18 cellular contexts compared by ENCODE assay signal in genomic region chr20:50799176-50799889, GRCh38. TPM values are rescaled to one million over a fixed set of nuclear protein-coding genes. Genes with fewer than 3 reads are reported as not detected.
DNase-seq lines count a peak whose midpoint lies in the region; ATAC-seq, FAIRE-seq and TF ChIP-seq lines count a peak whose summit lies in the region.
"Had no signal": no experiment of that assay in that cellular context is flagged by ENCODE, and none has a peak within 500 bp of the region (broad histone marks: within the 10 kb centered on the region; RNA-seq: fewer than 3 reads in every experiment).

No MANE protein-coding gene starts in this region.

- no peaks in the 10 kb centered on the region for H4K20me1 ChIP-seq in K562 (replicated peaks; ENCODE audit: control insufficient read depth, insufficient read depth, low read length)

- TF ChIP-seq CTCF in GM12875 (IDR thresholded peaks at IDR 0.05; ENCODE audit: borderline replicate concordance, insufficient read depth, low read depth, low read length) (no peak), K562 (IDR thresholded peaks at IDR 0.05 in 2 of 3, conservative IDR thresholded peaks at IDR 0.05 in 1 of 3; ENCODE audit: insufficient read depth in 2 of 3, low read depth in 1 of 3, low read length in 3 of 3) (no peak), retinal pigment epithelial cell (conservative IDR thresholded peaks at IDR 0.05; ENCODE audit: low read depth, low read length) (no peak)

- FAIRE-seq in K562 (lab: Jason Lieb, UNC) = peak; percentile 42

- in situ Hi-C loops in K562 (cut with MboI) = loop anchor here (10.0 kb wide), 1 partner anchor 505 kb away; no protein-coding TSS in a partner anchor

- no peaks in the 10 kb centered on the region for H3K27me3 ChIP-seq in H7 (ENCODE audit: control insufficient read depth, insufficient read depth, low read length)
- H3K27me3 ChIP-seq in K562 (ENCODE audit: control insufficient read depth in 2 of 2, insufficient read depth in 2 of 2, low read length in 2 of 2) = peaks cover 4 to 25% of the 10 kb centered on the region in 2 experiments; a peak in 3 of 5 replicates
- H3K27me3 ChIP-seq: transverse colon had no signal

- peaks cover 0 to 13% of the 10 kb centered on the region in 2 experiments; a peak in 3 of 5 replicates for H3K4me1 ChIP-seq in K562 (replicated peaks in 1 of 2; ENCODE audit: control insufficient read depth in 2 of 2, insufficient read depth in 2 of 2, low read length in 2 of 2)

- no peaks in the 10 kb centered on the region for H3K9me3 ChIP-seq in K562 (replicated peaks; ENCODE audit: control insufficient read depth, insufficient read depth, low read depth, low read length)
- H3K9me3 ChIP-seq: heart right ventricle, transverse colon had no signal

- H3K4me2 ChIP-seq in K562 (ENCODE audit: insufficient read depth, low read length) = no peak overlapping the region

- H3K9ac ChIP-seq in K562 (ENCODE audit: insufficient read depth in 1 of 2, low read depth in 2 of 2, low read length in 2 of 2) = 0 out of 4 replicates have a peak overlapping the region, but pooled peaks of 1 of the 2 experiments have one; percentile 2
- H3K9ac ChIP-seq: GM23248 had no signal

- no peaks in the 10 kb centered on the region for H3K79me2 ChIP-seq in K562 (ENCODE audit: control insufficient read depth, insufficient read depth, low read length)

- no peak for TF ChIP-seq POLR2A in K562 (conservative IDR thresholded peaks at IDR 0.05)

- H3K4me3 ChIP-seq in GM12875 (ENCODE audit: low read depth, low read length) (peak overlapping the region; percentile 7), H7 (ENCODE audit: insufficient read depth, low read depth, low read length) (no peak overlapping the region), K562 (no peak overlapping the region), retinal pigment epithelial cell (ENCODE audit: low read length) (peak overlapping the region; percentile 16)
- H3K4me3 ChIP-seq: GM23248, heart right ventricle, transverse colon had no signal

- no peak for TF ChIP-seq EP300 in K562 (IDR thresholded peaks at IDR 0.05; ENCODE audit: low read length)

- CTCF ChIA-PET in K562 (lab: Yijun Ruan, JAX; ENCODE audit: low intra/inter-chr PET ratio) = interaction anchor here (0.6 kb wide), 1 partner anchor 131 kb away, joined by 3 read pairs; no protein-coding TSS in a partner anchor

- no peak for TF ChIP-seq RAD21 in K562 (CRISPR knock-in tag; conservative IDR thresholded peaks at IDR 0.05 in 1 of 2, IDR thresholded peaks at IDR 0.05 in 1 of 2)

- ATAC-seq in K562 (no peak), GM18909 (IDR thresholded peaks at IDR 0.05; ENCODE audit: poor library complexity, unreplicated experiment) (no peak)
- ATAC-seq: heart right ventricle, left cardiac atrium, PC-3 had no signal

- WGBS in K562 (ENCODE audit: insufficient coverage, low coverage, missing lambda C conversion rate) = 27% methylated on average over 11 of the region's 13 CpGs

- POLR2A ChIA-PET in K562 (lab: Yijun Ruan, JAX) = interaction anchor here (0.6 kb wide), 1 partner anchor 9 kb away, joined by 4 read pairs; no protein-coding TSS in a partner anchor

- H3K27ac ChIP-seq in K562 (ENCODE audit: extremely low read depth, low read depth, low read length) = no peak overlapping the region
- H3K27ac ChIP-seq: GM23248, heart right ventricle, VCaP had no signal

- DNase-seq in H7 (peak; percentile 22), K562 (ENCODE audit: extremely low read depth in 1 of 4, low spot score in 3 of 4) (peak in 1 of 4 experiments; percentile 5), retinal pigment epithelial cell (ENCODE audit: low read depth) (peak; percentile 64), NCI-H1092 treated with DMSO at 0.1 percent for 48 hours (lab: John Stamatoyannopoulos, UW) (no peak), NCI-H69 (lab: John Stamatoyannopoulos, UW) (no peak)
- DNase-seq: CD4-positive, alpha-beta memory T cell; cerebellar nuclear complex; erythroblast; GM23248; heart right ventricle; left cardiac atrium; NCI-H1092; NCI-H345; transverse colon had no signal

- H3K36me3 ChIP-seq in H7 (replicated peaks; ENCODE audit: control insufficient read depth, insufficient read depth, low read length) (no peaks in the 10 kb centered on the region), K562 (ENCODE audit: control insufficient read depth, insufficient read depth, low read length) (no peaks in the 10 kb centered on the region)
- H3K36me3 ChIP-seq: heart right ventricle, transverse colon had no signal

- H3K9me1 ChIP-seq in K562 (ENCODE audit: control insufficient read depth, insufficient read depth, low read length) = no peaks in the 10 kb centered on the region

- no TSS peak for BruUV-seq in K562 (replicated peaks; lab: Mats Ljungman, UMichigan)

- 0 out of 2 replicates have a peak overlapping the region, but pooled peaks have one; percentile 11 for H2AFZ ChIP-seq in K562 (ENCODE audit: low read depth, low read length)
- H2AFZ ChIP-seq: GM23248 had no signal

- intact Hi-C loops in K562 (cut with micrococcal nuclease) = loop anchor here (10.0 kb wide), 2 partner anchors 505 to 615 kb away; no protein-coding TSS in a partner anchor

TF ChIP-seq in K562, 482 proteins besides CTCF, POLR2A, EP300 and RAD21:
- TF ChIP-seq ESRRB (CRISPR knock-in tag; IDR thresholded peaks at IDR 0.05; ENCODE audit: borderline replicate concordance) (no peak), POLR2AphosphoS2 (IDR thresholded peaks at IDR 0.05; ENCODE audit: low read length) (no peak), ZBTB11 (CRISPR knock-in tag; IDR thresholded peaks at IDR 0.05) (peak in 1 of 3 experiments; percentile 15; a peak in 1 of 6 replicates), PTRF (tag; IDR thresholded peaks at IDR 0.05) (no peak), ZNF12 (CRISPR knock-in tag; IDR thresholded peaks at IDR 0.05) (no peak)

RNA-seq across cellular contexts. Expression of gene BCAS4, which starts 4.5 kb away (rescaled TPM):
- total RNA-seq in H7 (2014; rRNA removed; shearing (Covaris generic)) = 17.6 and 19.3 TPM in 2 replicates
- 2.3 and 2.5 TPM in 2 replicates for total RNA-seq in K562 (2011; cell fraction: chromatin; rRNA removed; ENCODE audit: low replicate concordance)
- total RNA-seq in K562 (2011; cell fraction: nucleolus; rRNA removed) = 0.26 and 1.0 TPM in 2 replicates
- 1.8 and 2.7 TPM in 2 replicates for total RNA-seq in K562 (2011; cell fraction: nucleoplasm; rRNA removed)
- total RNA-seq in K562 (2014; rRNA removed) = 2.3 and 2.9 TPM in 2 replicates
- total RNA-seq in K562 (2014; rRNA removed; fragmentation: Illumina TruSeq; extraction: Trizol) = 0.47 and 0.64 TPM in 2 replicates
- 0.34 and 0.36 TPM in 2 replicates for total RNA-seq in K562 (2015; rRNA removed; fragmentation: Illumina TruSeq; extraction: Trizol)
- total RNA-seq in K562 (2021) = 1.5 and 2.0 TPM in 2 replicates
- 0.65 and 1.1 TPM in 2 replicates for polyA plus RNA-seq in K562 (2011; rRNA removed)
- 1.2 and 2.1 TPM in 2 replicates for polyA plus RNA-seq in K562 (2011; cell fraction: cytosol; rRNA removed)
- polyA plus RNA-seq in K562 (2011; cell fraction: nucleus; rRNA removed) = 0.27 and 0.70 TPM in 2 replicates
- polyA plus RNA-seq in K562 (2012) = 0.87 and 1.4 TPM in 2 replicates
- polyA plus RNA-seq in K562 (2014; fragmentation: Illumina TruSeq; extraction: Trizol) = 0.25 and 1.5 TPM in 2 replicates
- under 1 TPM; 0.15 to 0.20 TPM for polyA plus RNA-seq in K562 (2014; fragmentation: Nextera tagmentation; extraction: Ambion mirVana)
- polyA plus RNA-seq in K562 (2014; rRNA removed) = 0.40 and 2.1 TPM in 2 replicates
- 0.06 and 0.63 TPM in 2 replicates for polyA minus RNA-seq in K562 (2011; rRNA and poly(A)+ RNA removed)
- polyA minus RNA-seq in K562 (2011; cell fraction: cytosol; rRNA and poly(A)+ RNA removed) = not detected in 2 replicates
- 0.22 and 1.2 TPM in 2 replicates for polyA minus RNA-seq in K562 (2011; cell fraction: nucleus; rRNA and poly(A)+ RNA removed)

Comparison
In these comparisons a context has a peak if more than half of its experiments do, and no peak if none do; other contexts are left out.
1. H3K4me3 ChIP-seq: peak in GM12875 (single experiment) and retinal pigment epithelial cell (single experiment); none in H7 (single experiment) and K562 (single experiment).
2. DNase-seq: peak in H7 (single experiment) and retinal pigment epithelial cell (single experiment); none in NCI-H1092 treated with DMSO at 0.1 percent for 48 hours (single experiment) and NCI-H69 (single experiment).